ENCODE assay signal across 20 cellular contexts in the genomic region with DNA sequence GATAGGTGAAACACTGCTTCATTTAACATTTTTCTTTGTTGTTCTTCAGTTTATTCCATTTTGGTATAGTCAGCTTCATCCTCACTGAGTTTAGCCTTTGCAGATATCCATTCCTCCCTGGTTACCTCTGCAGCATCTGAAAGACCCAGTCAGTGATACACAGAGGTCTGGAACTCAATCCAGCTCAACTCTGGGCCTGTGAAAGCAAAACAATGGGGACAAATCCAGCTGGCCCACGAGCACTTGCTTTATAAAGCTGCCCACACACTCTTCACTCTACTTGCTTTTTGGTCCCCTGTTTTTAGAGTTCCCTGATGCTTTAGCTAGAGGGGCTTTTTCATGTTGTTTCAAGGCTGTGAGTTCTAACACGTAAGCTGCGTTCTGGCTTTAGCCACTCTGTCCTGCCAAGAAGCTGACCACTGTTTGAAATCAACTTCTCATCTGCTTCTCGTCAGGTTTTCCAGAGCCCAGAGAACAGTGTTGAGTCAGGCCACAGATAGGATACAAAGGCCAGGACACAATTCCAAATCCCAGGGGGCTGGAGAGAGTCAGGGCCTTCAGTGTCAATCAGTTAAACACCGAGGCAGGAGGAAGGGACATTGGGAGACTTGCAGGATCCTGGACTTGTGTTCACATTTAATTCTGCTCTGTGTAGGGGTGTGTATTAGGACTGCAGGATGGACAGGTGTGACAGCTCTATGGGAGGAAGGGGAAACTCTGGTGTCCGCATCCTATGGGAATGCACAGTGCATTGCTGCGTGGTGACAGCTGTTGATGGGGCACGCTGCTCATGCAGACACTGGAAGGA.
DNase-seq lines count a peak whose midpoint lies in the region; ATAC-seq, FAIRE-seq and TF ChIP-seq lines count a peak whose summit lies in the region.
"Had no signal": no experiment of that assay in that cellular context is flagged by ENCODE, and none has a peak within 500 bp of the region (broad histone marks: within the 10 kb centered on the region; RNA-seq: fewer than 3 reads in every experiment).

No MANE protein-coding gene starts in this region.

- WGBS in upper lobe of left lung, 2 donors = 74 to 80% methylated on average over 7 to 8 of the region's 8 CpGs

- H3K9me3 Mint-ChIP-seq in progenitor cell of endocrine pancreas (ENCODE audit: low read depth) = no peaks in the 10 kb centered on the region
- H3K9me3 Mint-ChIP-seq: activated T-helper 17 cell treated with anti-CD3 and anti-CD28 coated beads, Interleukin-2, amount 50 U/mL, for 72 hours had no signal

- no peaks in the 10 kb centered on the region for H3K27me3 Mint-ChIP-seq in progenitor cell of endocrine pancreas
- H3K27me3 Mint-ChIP-seq: activated CD4-positive, alpha-beta T cell treated with anti-CD3 and anti-CD28 coated beads for 36 hours; activated T-helper 17 cell treated with anti-CD3 and anti-CD28 coated beads, Interleukin-2, amount 50 U/mL, for 72 hours had no signal

- no peaks in the 10 kb centered on the region for H3K36me3 ChIP-seq in cardiac muscle cell
- no peaks in the 10 kb centered on the region for H3K36me3 ChIP-seq in left ventricle myocardium inferior
- H3K36me3 ChIP-seq in kidney (ENCODE audit: control insufficient read depth in 1 of 2, insufficient read depth in 2 of 2, low read length in 2 of 2) = no peaks in the 10 kb centered on the region
- H3K36me3 ChIP-seq in upper lobe of left lung = no peaks in the 10 kb centered on the region
- H3K36me3 ChIP-seq: right lobe of liver had no signal

- H3K27ac ChIP-seq in cardiac muscle cell = peak overlapping the region; percentile 66
- H3K27ac ChIP-seq in left ventricle myocardium inferior (replicated peaks) = no peak overlapping the region
- H3K27ac ChIP-seq in kidney (ENCODE audit: low read depth in 2 of 2, low read length in 2 of 2) = peak overlapping the region; percentile 15 to 58
- H3K27ac ChIP-seq in upper lobe of left lung = no peak overlapping the region
- H3K27ac ChIP-seq: BLaER1 treated with 17β-estradiol and CSF1 and Interleukin-3, amounts not matched to agents 10 nM and 100 nM had no signal

- H3K27me3 ChIP-seq in cardiac muscle cell = no peaks in the 10 kb centered on the region
- H3K27me3 ChIP-seq in left ventricle myocardium inferior (ENCODE audit: low read depth) = no peaks in the 10 kb centered on the region
- H3K27me3 ChIP-seq in upper lobe of left lung = no peaks in the 10 kb centered on the region
- H3K27me3 ChIP-seq: BLaER1 treated with 17β-estradiol and CSF1 and Interleukin-3, amounts not matched to agents 10 nM and 100 nM; right lobe of liver had no signal

- TF ChIP-seq CTCF in cardiac muscle cell (IDR thresholded peaks at IDR 0.05; ENCODE audit: low read depth, low read length) (no peak), left ventricle myocardium inferior (IDR thresholded peaks at IDR 0.05; ENCODE audit: borderline replicate concordance) (no peak), kidney (IDR thresholded peaks at IDR 0.05; ENCODE audit: borderline replicate concordance, extremely low read depth, insufficient read depth) (no peak), progenitor cell of endocrine pancreas (IDR thresholded peaks at IDR 0.05; ENCODE audit: unreplicated experiment) (no peak), upper lobe of left lung (IDR thresholded peaks at IDR 0.05) (no peak)

- peaks cover 1% of the 10 kb centered on the region for H3K36me3 Mint-ChIP-seq in progenitor cell of endocrine pancreas (ENCODE audit: insufficient read depth)
- H3K36me3 Mint-ChIP-seq: immature natural killer cell had no signal

- peak overlapping the region in 1 of 2 donors; percentile 12 for H3K9ac ChIP-seq in kidney (ENCODE audit: low read length in 2 of 2)
- H3K9ac ChIP-seq: BLaER1 treated with 17β-estradiol and CSF1 and Interleukin-3, amounts not matched to agents 10 nM and 100 nM had no signal

- no peak for TF ChIP-seq POLR2A in upper lobe of left lung (IDR thresholded peaks at IDR 0.05)

- H3K4me1 Mint-ChIP-seq in progenitor cell of endocrine pancreas (ENCODE audit: low read depth) = peaks cover 27% of the 10 kb centered on the region
- H3K4me1 Mint-ChIP-seq: activated CD4-positive, alpha-beta T cell treated with anti-CD3 and anti-CD28 coated beads for 36 hours; activated T-helper 17 cell treated with anti-CD3 and anti-CD28 coated beads, Interleukin-2, amount 50 U/mL, for 72 hours; immature natural killer cell had no signal

- DNase-seq in cardiac muscle cell (ENCODE audit: low read depth in 1 of 2, low spot score in 1 of 2) (no peak), left ventricle myocardium inferior (no peak), kidney (no peak), progenitor cell of endocrine pancreas (ENCODE audit: low spot score, unreplicated experiment) (no peak), upper lobe of left lung (no peak), mesenteric fat pad (ENCODE audit: low spot score) (no peak)
- DNase-seq: 8988T; activated CD4-positive, alpha-beta T cell treated with anti-CD3 and anti-CD28 coated beads for 36 hours; caudate nucleus; DMS 273 treated with DMSO at 0.1 percent for 48 hours; head of caudate nucleus; immature natural killer cell; NCI-H1436; right lobe of liver had no signal

- H3K9me3 ChIP-seq in cardiac muscle cell (ENCODE audit: low read depth) (no peaks in the 10 kb centered on the region), left ventricle myocardium inferior (replicated peaks) (no peaks in the 10 kb centered on the region), kidney (ENCODE audit: control insufficient read depth in 1 of 2, low read length in 2 of 2) (no peaks in the 10 kb centered on the region), upper lobe of left lung (no peaks in the 10 kb centered on the region)
- H3K9me3 ChIP-seq: BLaER1 treated with 17β-estradiol and CSF1 and Interleukin-3, amounts not matched to agents 10 nM and 100 nM; right lobe of liver had no signal

- no peak for FAIRE-seq in kidney (lab: Jason Lieb, UNC)
- FAIRE-seq: GM12891 had no signal

- TF ChIP-seq EP300 in upper lobe of left lung (IDR thresholded peaks at IDR 0.05) = no peak

- intact Hi-C loops in left ventricle myocardium inferior (cut with micrococcal nuclease) (no loop called here), kidney (cut with DNase I) (no loop called here)

- peaks cover 11% of the 10 kb centered on the region for H3K4me1 ChIP-seq in cardiac muscle cell (ENCODE audit: low read depth)
- H3K4me1 ChIP-seq in left ventricle myocardium inferior = peaks cover 15% of the 10 kb centered on the region
- peaks cover 21 to 25% of the 10 kb centered on the region in 2 donors for H3K4me1 ChIP-seq in kidney (ENCODE audit: control insufficient read depth in 1 of 2, insufficient read depth in 1 of 2, low read depth in 1 of 2, low read length in 2 of 2)
- peaks cover 0 to 7% (median 2%) of the 10 kb centered on the region in 4 donors for H3K4me1 ChIP-seq in upper lobe of left lung

- H3K4me3 ChIP-seq in cardiac muscle cell = no peak overlapping the region
- no peak overlapping the region for H3K4me3 ChIP-seq in left ventricle myocardium inferior
- H3K4me3 ChIP-seq in kidney (ENCODE audit: low read length in 2 of 2) = no peak overlapping the region
- no peak overlapping the region for H3K4me3 ChIP-seq in upper lobe of left lung
- H3K4me3 ChIP-seq: BLaER1 treated with 17β-estradiol and CSF1 and Interleukin-3, amounts not matched to agents 10 nM and 100 nM; right lobe of liver had no signal

- no peak overlapping the region for H3K4me3 Mint-ChIP-seq in progenitor cell of endocrine pancreas (ENCODE audit: low read depth)
- H3K4me3 Mint-ChIP-seq: activated CD4-positive, alpha-beta T cell treated with anti-CD3 and anti-CD28 coated beads for 36 hours; activated T-helper 17 cell treated with anti-CD3 and anti-CD28 coated beads, Interleukin-2, amount 50 U/mL, for 72 hours; immature natural killer cell had no signal

- H3K27ac Mint-ChIP-seq in progenitor cell of endocrine pancreas = peak overlapping the region; percentile 69
- H3K27ac Mint-ChIP-seq: activated CD4-positive, alpha-beta T cell treated with anti-CD3 and anti-CD28 coated beads for 36 hours; activated T-helper 17 cell treated with anti-CD3 and anti-CD28 coated beads, Interleukin-2, amount 50 U/mL, for 72 hours; immature natural killer cell had no signal

- peak; percentile 38 to 49 for ATAC-seq in upper lobe of left lung (ENCODE audit: low FRiP score in 2 of 2)
- ATAC-seq in GM18520 (IDR thresholded peaks at IDR 0.05; ENCODE audit: unreplicated experiment) = no peak
- ATAC-seq in HG03045 (IDR thresholded peaks at IDR 0.05; ENCODE audit: unreplicated experiment) = no peak
- ATAC-seq: activated CD4-positive, alpha-beta T cell treated with anti-CD3 and anti-CD28 coated beads for 36 hours; activated T-helper 17 cell treated with anti-CD3 and anti-CD28 coated beads, Interleukin-2, amount 50 U/mL, for 72 hours; esophagus mucosa had no signal

Comparison
In these comparisons a context has a peak if more than half of its experiments do, and no peak if none do; other contexts are left out.
1. H3K27ac ChIP-seq: peak in cardiac muscle cell (single experiment) and kidney (2 of 2); none in left ventricle myocardium inferior (single experiment) and upper lobe of left lung (0 of 4).
2. ATAC-seq: peak in upper lobe of left lung (2 of 2); none in GM18520 (single experiment) and HG03045 (single experiment).